10 cellular contexts compared by ENCODE assay signal in the genomic region with DNA sequence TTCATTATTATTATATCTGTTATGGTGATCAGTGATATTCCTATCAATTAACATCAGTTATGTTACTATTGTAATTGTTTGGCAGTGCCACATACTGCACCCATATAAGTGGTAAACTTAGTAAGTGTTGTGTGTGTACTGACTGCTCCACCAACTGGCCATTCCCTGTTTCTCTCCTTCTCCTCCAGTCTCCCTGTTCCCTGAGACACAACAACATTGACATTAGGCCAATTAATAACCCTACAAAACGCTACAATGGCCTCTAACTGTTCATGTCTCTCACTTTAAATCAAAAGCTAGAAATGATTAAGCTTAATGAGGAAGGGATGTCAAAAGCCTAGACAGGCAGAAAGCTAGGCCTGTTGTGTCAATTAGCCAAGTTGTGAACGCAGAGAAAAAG. TPM values are rescaled to one million over a fixed set of nuclear protein-coding genes. Genes with fewer than 3 reads are reported as not detected.
DNase-seq lines count a peak whose midpoint lies in the region; ATAC-seq and TF ChIP-seq lines count a peak whose summit lies in the region.
"Had no signal": no experiment of that assay in that cellular context is flagged by ENCODE, and none has a peak within 500 bp of the region (broad histone marks: within the 10 kb centered on the region; RNA-seq: fewer than 3 reads in every experiment).

No MANE protein-coding gene starts in this region.

- ATAC-seq in aorta (ENCODE audit: low FRiP score) = no peak

- H3K4me1 ChIP-seq in aorta (ENCODE audit: control insufficient read depth in 1 of 2, insufficient read depth in 2 of 2, low read length in 2 of 2) = no peaks in the 10 kb centered on the region

- TF ChIP-seq CTCF in AG09319 (IDR thresholded peaks at IDR 0.05; ENCODE audit: low read depth, low read length) (peak; percentile 38), LNCaP clone FGC (IDR thresholded peaks at IDR 0.05; ENCODE audit: control insufficient read depth, extremely low read depth, insufficient read depth) (peak; percentile 70)

- intact Hi-C loops in aorta (cut with DNase I) = no loop called here

- no peaks in the 10 kb centered on the region for H3K9me3 ChIP-seq in aorta (ENCODE audit: control insufficient read depth, low read length)

- DNase-seq in AG09319 (ENCODE audit: extremely low read depth, low read depth) (no peak), LNCaP clone FGC (ENCODE audit: low read depth) (no peak), dermis blood vessel endothelial cell (peak; percentile 53), lung microvascular endothelial cell (ENCODE audit: low read depth in 2 of 2) (peak; percentile 17 to 56), activated gamma-delta T cell (lab: John Stamatoyannopoulos, UW) (no peak), iPS-NIHi7 (ENCODE audit: extremely low spot score) (no peak), aorta (no peak), NCI-H774 (lab: John Stamatoyannopoulos, UW) (no peak)
- DNase-seq: DMS79, NCI-H2171 treated with DMSO at 0.1 percent for 48 hours had no signal

- 48 to 52% methylated on average over 2 of the region's 2 CpGs for whole genome bisulfite sequencing in aorta, 2 donors

- H3K4me3 ChIP-seq in LNCaP clone FGC (ENCODE audit: low read depth, low read length) (no peak overlapping the region), aorta (ENCODE audit: low read length in 2 of 2) (no peak overlapping the region)

- no peaks in the 10 kb centered on the region for H3K27me3 ChIP-seq in aorta (ENCODE audit: control insufficient read depth in 1 of 2, insufficient read depth in 2 of 2, low read length in 1 of 2)

- no peaks in the 10 kb centered on the region for H3K36me3 ChIP-seq in aorta (ENCODE audit: control insufficient read depth in 1 of 2, insufficient read depth in 2 of 2, low read length in 1 of 2)

- no peak overlapping the region for H3K27ac ChIP-seq in aorta (ENCODE audit: low read depth in 1 of 2, low read length in 2 of 2)

RNA-seq across cellular contexts. Expression of gene THRAP3, which starts 6.6 kb away (rescaled TPM):
- total RNA-seq in dermis blood vessel endothelial cell = 96.0 and 151 TPM in 2 replicates
- 104 and 113 TPM in 2 replicates for total RNA-seq in lung microvascular endothelial cell
- total RNA-seq in aorta = 10 to 100 TPM; 85.3 to 91.5 TPM
- 10 to 100 TPM; 31.6 to 46.7 TPM for polyA plus RNA-seq in aorta

Comparison
In these comparisons a context has a peak if more than half of its experiments do, and no peak if none do; other contexts are left out.
1. DNase-seq: peak in dermis blood vessel endothelial cell (single experiment) and lung microvascular endothelial cell (2 of 2); none in AG09319 (single experiment), LNCaP clone FGC (single experiment), activated gamma-delta T cell (single experiment), iPS-NIHi7 (single experiment), aorta (0 of 2) and NCI-H774 (single experiment).